Comparison of ENCODE assay signal across 17 cellular contexts in the genomic region with DNA sequence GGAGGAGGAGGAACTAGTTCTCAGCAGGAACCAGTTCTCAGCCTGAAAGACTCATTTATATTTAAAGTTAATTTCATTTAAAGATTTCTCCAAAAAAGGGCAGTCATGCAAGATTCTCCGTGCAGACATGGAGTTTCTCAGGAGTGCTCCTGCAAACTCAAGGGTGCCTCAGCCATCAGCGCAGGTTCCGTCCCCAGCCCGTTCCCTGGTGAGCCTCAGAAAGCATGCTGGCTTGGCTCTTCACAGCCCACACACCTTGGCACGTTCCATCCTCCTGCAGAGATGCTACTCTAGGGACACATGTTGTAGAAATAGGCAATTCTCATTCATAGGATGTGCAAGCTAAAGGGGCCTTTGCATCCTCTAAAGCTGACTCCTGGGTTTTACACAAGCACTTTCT.
A peak's percentile ranks its signal among the peaks of the same experiment; 100 is the strongest.
DNase-seq lines count a peak whose midpoint lies in the region; ATAC-seq and TF ChIP-seq lines count a peak whose summit lies in the region.
"Had no signal": no experiment of that assay in that cellular context is flagged by ENCODE, and none has a peak within 500 bp of the region (broad histone marks: within the 10 kb centered on the region; RNA-seq: fewer than 3 reads in every experiment).

No MANE protein-coding gene starts in this region.

- H3K36me3 Mint-ChIP-seq in glutamatergic neuron (ENCODE audit: unreplicated experiment): no peaks in the 10 kb centered on the region
- no peaks in the 10 kb centered on the region for H3K36me3 Mint-ChIP-seq in MCF 10A (ENCODE audit: insufficient read depth, unreplicated experiment)
- H3K36me3 Mint-ChIP-seq: CD4-positive, CD25-positive, alpha-beta regulatory T cell had no signal

- H3K4me1 Mint-ChIP-seq in glutamatergic neuron (ENCODE audit: low read depth, unreplicated experiment) (peaks cover 28% of the 10 kb centered on the region), MCF 10A (ENCODE audit: insufficient read depth, unreplicated experiment) (peaks cover 16% of the 10 kb centered on the region)

- H3K4me1 ChIP-seq in BLaER1 treated with 17β-estradiol and CSF1 and Interleukin-3, amounts not matched to agents 10 nM and 100 nM: peaks cover 78 to 87% (median 79%) of the 10 kb centered on the region in 10 experiments

- no peak for TF ChIP-seq CTCF in glutamatergic neuron (IDR thresholded peaks at IDR 0.05; ENCODE audit: partially characterized antibody, unreplicated experiment)
- TF ChIP-seq CTCF in MCF 10A (IDR thresholded peaks at IDR 0.05; ENCODE audit: unreplicated experiment): no peak

- H4K20me1 ChIP-seq in BLaER1 treated with 17β-estradiol and CSF1 and Interleukin-3, amounts not matched to agents 10 nM and 100 nM: no peaks in the 10 kb centered on the region

- CTCF ChIA-PET in MCF 10A (lab: Yijun Ruan, JAX): no interaction called here

- H3K27me3 ChIP-seq in BLaER1 treated with 17β-estradiol and CSF1 and Interleukin-3, amounts not matched to agents 10 nM and 100 nM: no peaks in the 10 kb centered on the region
- H3K27me3 ChIP-seq: SJCRH30 had no signal

- H3K27me3 Mint-ChIP-seq in glutamatergic neuron (ENCODE audit: unreplicated experiment) (peaks cover 4% of the 10 kb centered on the region), MCF 10A (ENCODE audit: insufficient read depth, unreplicated experiment) (peaks cover 17% of the 10 kb centered on the region)
- H3K27me3 Mint-ChIP-seq: CD4-positive, CD25-positive, alpha-beta regulatory T cell had no signal

- peak overlapping the region; percentile 84 to 96 (median 89) for H3K4me2 ChIP-seq in BLaER1 treated with 17β-estradiol and CSF1 and Interleukin-3, amounts not matched to agents 10 nM and 100 nM
- H3K4me2 ChIP-seq: PC-9 had no signal

- H3K27ac Mint-ChIP-seq in glutamatergic neuron (ENCODE audit: unreplicated experiment): peak overlapping the region; percentile 28
- H3K27ac Mint-ChIP-seq in MCF 10A (ENCODE audit: low read depth, unreplicated experiment): no peak overlapping the region
- H3K27ac Mint-ChIP-seq: H9 had no signal

- 0 out of 20 replicates have a peak overlapping the region, but pooled peaks of 1 of the 10 experiments have one; percentile 20 for H3K4me3 ChIP-seq in BLaER1 treated with 17β-estradiol and CSF1 and Interleukin-3, amounts not matched to agents 10 nM and 100 nM
- H3K4me3 ChIP-seq: PC-9, SJCRH30 had no signal

- peak overlapping the region; percentile 70 to 94 (median 91); a peak in 20 of 22 replicates for H3K9ac ChIP-seq in BLaER1 treated with 17β-estradiol and CSF1 and Interleukin-3, amounts not matched to agents 10 nM and 100 nM

- H3K9me3 Mint-ChIP-seq in glutamatergic neuron (ENCODE audit: unreplicated experiment) (peaks cover 9% of the 10 kb centered on the region), MCF 10A (ENCODE audit: unreplicated experiment) (no peaks in the 10 kb centered on the region)

- intact Hi-C loops in sciatic nerve (cut with DNase I): no loop called here
- intact Hi-C loops in MCF 10A (cut with micrococcal nuclease): no loop called here

- peak overlapping the region; percentile 78 to 99 (median 99); a peak in 20 of 22 replicates for H3K27ac ChIP-seq in BLaER1 treated with 17β-estradiol and CSF1 and Interleukin-3, amounts not matched to agents 10 nM and 100 nM
- H3K27ac ChIP-seq in KOPT-K1 (ENCODE audit: low read depth, low read length, poor library complexity, severe bottlenecking): peak overlapping the region; percentile 95
- H3K27ac ChIP-seq: SJCRH30 had no signal

- no TSS peak for BruUV-seq in MCF 10A (replicated peaks; lab: Mats Ljungman, UMichigan)

- H3K36me3 ChIP-seq in BLaER1 treated with 17β-estradiol and CSF1 and Interleukin-3, amounts not matched to agents 10 nM and 100 nM: peaks cover 0 to 9% (median 0%) of the 10 kb centered on the region in 11 experiments; a peak in 3 of 22 replicates
- H3K36me3 ChIP-seq in KOPT-K1 (ENCODE audit: insufficient read depth, low read length): no peaks in the 10 kb centered on the region
- H3K36me3 ChIP-seq: SJCRH30 had no signal

- no peak overlapping the region for H3K4me3 Mint-ChIP-seq in glutamatergic neuron (ENCODE audit: unreplicated experiment)
- H3K4me3 Mint-ChIP-seq in MCF 10A (ENCODE audit: unreplicated experiment): no peak overlapping the region
- H3K4me3 Mint-ChIP-seq: CD4-positive, CD25-positive, alpha-beta regulatory T cell; H9 had no signal

- no peak for ATAC-seq in sciatic nerve
- ATAC-seq in HG03378 (IDR thresholded peaks at IDR 0.05; ENCODE audit: unreplicated experiment): no peak

- no peak for DNase-seq in glutamatergic neuron
- DNase-seq in sciatic nerve (ENCODE audit: low spot score): peak; percentile 52
- DNase-seq in NCI-H1436 treated with DMSO at 0.1 percent for 48 hours (lab: John Stamatoyannopoulos, UW): no peak
- no peak for DNase-seq in MCF 10A (ENCODE audit: unreplicated experiment)
- DNase-seq: Caco-2; CD4-positive, CD25-positive, alpha-beta regulatory T cell; H9; MV-4-11; NCI-H1417 treated with DMSO at 0.1 percent for 48 hours; NCI-H2029; NCI-H2171; NCI-H748 treated with DMSO at 0.1 percent for 48 hours; PC-9; SJCRH30 had no signal

- peaks cover 11 to 27% (median 21%) of the 10 kb centered on the region in 11 experiments for H3K9me3 ChIP-seq in BLaER1 treated with 17β-estradiol and CSF1 and Interleukin-3, amounts not matched to agents 10 nM and 100 nM (replicated peaks in 1 of 11)
- no peaks in the 10 kb centered on the region for H3K9me3 ChIP-seq in KOPT-K1 (ENCODE audit: insufficient read depth, low read length, poor library complexity, severe bottlenecking)
- H3K9me3 ChIP-seq: Caco-2 had no signal

- POLR2A ChIA-PET in MCF 10A (lab: Yijun Ruan, JAX): no interaction called here
